Comparison of ENCODE assay signal across 3 cellular contexts in genomic region chr20:63544241-63544957, GRCh38.
TF ChIP-seq lines count a peak whose summit lies in the region.

No MANE protein-coding gene starts in this region.

TF ChIP-seq in IMR-90, 13 proteins besides CTCF, POLR2A, EP300 and RAD21:
- TF ChIP-seq BHLHE40 (IDR thresholded peaks at IDR 0.05; ENCODE audit: low read depth, low read length) = no peak
- TF ChIP-seq NFE2L2 (IDR thresholded peaks at IDR 0.05; ENCODE audit: low read depth, low read length) = no peak
- no peak for TF ChIP-seq MXI1 (IDR thresholded peaks at IDR 0.05; ENCODE audit: borderline replicate concordance, low read depth, low read length)
- TF ChIP-seq USF2 (IDR thresholded peaks at IDR 0.05; ENCODE audit: low read depth, low read length) = no peak
- TF ChIP-seq RFX5 (IDR thresholded peaks at IDR 0.05; ENCODE audit: low read depth, low read length) = no peak
- no peak for TF ChIP-seq CHD1 (IDR thresholded peaks at IDR 0.05; ENCODE audit: low read depth, low read length)
- no peak for TF ChIP-seq SMC3 (IDR thresholded peaks at IDR 0.05; ENCODE audit: low read depth, low read length)
- no peak for TF ChIP-seq RCOR1 (IDR thresholded peaks at IDR 0.05; ENCODE audit: insufficient replicate concordance, low read length)
- no peak for TF ChIP-seq ELK1 (IDR thresholded peaks at IDR 0.05; ENCODE audit: borderline replicate concordance, low read depth, low read length)
- no peak for TF ChIP-seq FOS (IDR thresholded peaks at IDR 0.05; ENCODE audit: low read depth, low read length)
- TF ChIP-seq MAFK (IDR thresholded peaks at IDR 0.05; ENCODE audit: low read depth, low read length) = no peak
- no peak for TF ChIP-seq MAZ (IDR thresholded peaks at IDR 0.05; ENCODE audit: borderline replicate concordance, low read depth, low read length)

TF ChIP-seq in GM12878, 131 proteins besides CTCF, POLR2A, EP300 and RAD21:
- TF ChIP-seq PBX3 (IDR thresholded peaks at IDR 0.05; ENCODE audit: insufficient replicate concordance, low read depth, low read length) (no peak), NR2F1 (conservative IDR thresholded peaks at IDR 0.05) (peak; percentile 4; the same call in 1 of the 2 replicates)

TF ChIP-seq in WTC11, 78 proteins besides CTCF, POLR2A, EP300 and RAD21:
- no peak for TF ChIP-seq FOXP4 (CRISPR knock-in tag; IDR thresholded peaks at IDR 0.05)
- no peak for TF ChIP-seq MXD4 (CRISPR knock-in tag; IDR thresholded peaks at IDR 0.05; ENCODE audit: borderline replicate concordance)
- TF ChIP-seq FOXJ3 (CRISPR knock-in tag; IDR thresholded peaks at IDR 0.05; ENCODE audit: borderline replicate concordance) = no peak
- no peak for TF ChIP-seq ZMAT4 (CRISPR knock-in tag; IDR thresholded peaks at IDR 0.05)
- TF ChIP-seq GTF2I (CRISPR knock-in tag; conservative IDR thresholded peaks at IDR 0.05) = no peak
- no peak for TF ChIP-seq IRF2 (CRISPR knock-in tag; IDR thresholded peaks at IDR 0.05; ENCODE audit: borderline replicate concordance, low read depth)
- TF ChIP-seq GRHL2 (CRISPR knock-in tag; IDR thresholded peaks at IDR 0.05; ENCODE audit: insufficient replicate concordance, severe bottlenecking) = no peak
- TF ChIP-seq CDX4 (CRISPR knock-in tag; IDR thresholded peaks at IDR 0.05; ENCODE audit: borderline replicate concordance) = no peak
- no peak for TF ChIP-seq PRDM15 (CRISPR knock-in tag; IDR thresholded peaks at IDR 0.05)
- TF ChIP-seq ZNF138 (CRISPR knock-in tag; conservative IDR thresholded peaks at IDR 0.05) = no peak
- no peak for TF ChIP-seq ZNF671 (CRISPR knock-in tag; IDR thresholded peaks at IDR 0.05)
- TF ChIP-seq ZNF317 (CRISPR knock-in tag; IDR thresholded peaks at IDR 0.05; ENCODE audit: borderline replicate concordance, low read depth) = no peak
- TF ChIP-seq KAT7 (CRISPR knock-in tag; IDR thresholded peaks at IDR 0.05; ENCODE audit: borderline replicate concordance) = no peak
- TF ChIP-seq PREB (CRISPR knock-in tag; IDR thresholded peaks at IDR 0.05; ENCODE audit: borderline replicate concordance) = no peak
- TF ChIP-seq ETV6 (CRISPR knock-in tag; IDR thresholded peaks at IDR 0.05) = no peak
- no peak for TF ChIP-seq ZBTB43 (CRISPR knock-in tag; IDR thresholded peaks at IDR 0.05)
- no peak for TF ChIP-seq USF2 (CRISPR knock-in tag; IDR thresholded peaks at IDR 0.05)
- TF ChIP-seq FOXP1 (CRISPR knock-in tag; IDR thresholded peaks at IDR 0.05; ENCODE audit: borderline replicate concordance) = no peak
- no peak for TF ChIP-seq SOX15 (CRISPR knock-in tag; IDR thresholded peaks at IDR 0.05)
- TF ChIP-seq ZNF263 (CRISPR knock-in tag; IDR thresholded peaks at IDR 0.05; ENCODE audit: low read depth) = no peak
TF ChIP-seq in WTC11: peak in this region for 0.
